Comparison of ENCODE assay signal across 17 cellular contexts in genomic region chr6:87754828-87755227, GRCh38.
DNase-seq lines count a peak whose midpoint lies in the region; ATAC-seq, FAIRE-seq and TF ChIP-seq lines count a peak whose summit lies in the region.
"Had no signal": no experiment of that assay in that cellular context is flagged by ENCODE, and none has a peak within 500 bp of the region (broad histone marks: within the 10 kb centered on the region; RNA-seq: fewer than 3 reads in every experiment).

No MANE protein-coding gene starts in this region.

- no peak overlapping the region for H3K4me3 Mint-ChIP-seq in effector memory CD8-positive, alpha-beta T cell
- H3K4me3 Mint-ChIP-seq: CD4-positive, alpha-beta memory T cell; nephron progenitor cell had no signal

- no peaks in the 10 kb centered on the region for H3K9me3 Mint-ChIP-seq in effector memory CD8-positive, alpha-beta T cell

- H3K27ac ChIP-seq in coronary artery = no peak overlapping the region
- H3K27ac ChIP-seq: gastrocnemius medialis had no signal

- TF ChIP-seq CTCF in coronary artery (IDR thresholded peaks at IDR 0.05) = no peak

- FAIRE-seq in HTR-8/SVneo (lab: Jason Lieb, UNC) = no peak
- FAIRE-seq: H54, small intestine, TTC549 had no signal

- H3K4me3 ChIP-seq in coronary artery = no peak overlapping the region
- H3K4me3 ChIP-seq: gastrocnemius medialis had no signal

- no peaks in the 10 kb centered on the region for H3K27me3 Mint-ChIP-seq in effector memory CD8-positive, alpha-beta T cell
- H3K27me3 Mint-ChIP-seq: CD4-positive, alpha-beta memory T cell had no signal

- ATAC-seq in GM18861 (IDR thresholded peaks at IDR 0.05; ENCODE audit: unreplicated experiment) = peak; percentile 41
- peak; percentile 46 for ATAC-seq in GM21786 (IDR thresholded peaks at IDR 0.05; ENCODE audit: unreplicated experiment)
- peak; percentile 54 for ATAC-seq in HG03575 (IDR thresholded peaks at IDR 0.05; ENCODE audit: extremely low read depth, insufficient number of reproducible peaks, low FRiP score, unreplicated experiment)
- ATAC-seq in effector memory CD8-positive, alpha-beta T cell (replicated peaks) = peak; percentile 26
- ATAC-seq: gastrocnemius medialis, left cardiac atrium had no signal

- peak overlapping the region in 1 of 2 donors; percentile 24 for H3K27ac Mint-ChIP-seq in effector memory CD8-positive, alpha-beta T cell
- H3K27ac Mint-ChIP-seq: CD4-positive, alpha-beta memory T cell; nephron progenitor cell had no signal

- peaks cover 5 to 6% of the 10 kb centered on the region in 2 donors for H3K4me1 Mint-ChIP-seq in effector memory CD8-positive, alpha-beta T cell (ENCODE audit: low read depth in 2 of 2)

- H3K36me3 Mint-ChIP-seq in effector memory CD8-positive, alpha-beta T cell (ENCODE audit: insufficient read depth) = no peaks in the 10 kb centered on the region
- H3K36me3 Mint-ChIP-seq: CD4-positive, alpha-beta memory T cell had no signal

- DNase-seq in effector memory CD8-positive, alpha-beta T cell = no peak
- DNase-seq in foreskin melanocyte = no peak
- DNase-seq in HTR-8/SVneo (ENCODE audit: insufficient read length, low spot score) = no peak
- no peak for DNase-seq in coronary artery (ENCODE audit: low spot score)
- DNase-seq in HK-2 (ENCODE audit: unreplicated experiment) = no peak
- DNase-seq: activated CD8-positive, alpha-beta memory T cell treated with anti-CD3 and anti-CD28 coated beads, Interleukin-2, amount 50 U/mL, for 4 hours; CD4-positive, alpha-beta memory T cell; gastrocnemius medialis; left cardiac atrium; NCI-H146; nephron progenitor cell; small intestine had no signal
